Comparison of ENCODE assay signal across 14 cellular contexts in the genomic region with DNA sequence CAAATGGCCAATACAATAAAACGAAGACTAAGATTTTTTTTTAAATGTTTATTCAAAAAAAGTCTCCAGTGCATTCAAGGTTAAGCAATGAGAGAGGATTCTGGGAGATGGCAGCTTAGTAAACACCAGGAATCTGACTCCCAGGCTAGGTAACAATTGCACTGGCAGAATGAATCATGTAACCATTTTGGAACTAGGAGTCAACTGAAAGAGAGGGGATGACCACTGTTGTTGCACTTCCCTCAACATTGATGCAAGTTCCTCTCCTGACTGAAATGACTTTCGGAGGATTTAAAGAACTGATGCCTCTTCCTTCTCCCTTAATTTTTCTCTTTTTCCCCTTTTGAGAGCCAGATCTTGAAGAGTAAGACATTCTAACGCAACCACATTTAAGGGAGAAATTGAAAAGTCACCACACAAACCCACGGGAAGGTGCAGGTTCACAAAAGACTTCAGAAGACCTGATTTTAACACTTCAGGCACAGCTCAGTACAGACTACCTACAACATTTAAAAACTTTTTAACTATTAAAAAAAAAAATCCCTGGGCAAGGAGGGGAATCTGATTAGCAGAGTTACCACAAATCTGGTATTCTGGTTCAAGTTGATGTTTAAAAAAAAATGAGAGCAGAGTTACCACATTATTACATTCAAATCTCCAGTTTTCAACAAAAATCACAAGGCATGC. TPM values are rescaled to one million over a fixed set of nuclear protein-coding genes. Genes with fewer than 3 reads are reported as not detected.
DNase-seq lines count a peak whose midpoint lies in the region; ATAC-seq, FAIRE-seq and TF ChIP-seq lines count a peak whose summit lies in the region.
"Had no signal": no experiment of that assay in that cellular context is flagged by ENCODE, and none has a peak within 500 bp of the region (broad histone marks: within the 10 kb centered on the region; RNA-seq: fewer than 3 reads in every experiment).

No MANE protein-coding gene starts in this region.

- peak; percentile 81 for FAIRE-seq in GM12892 (lab: Jason Lieb, UNC)
- FAIRE-seq: endometrium had no signal

- DNase-seq in GM12892 (ENCODE audit: insufficient read length) = no peak
- peak; percentile 59 for DNase-seq in NB4 (ENCODE audit: low read depth)
- DNase-seq in endothelial cell (ENCODE audit: low spot score) = no peak
- no peak for DNase-seq in activated CD8-positive, alpha-beta memory T cell treated with anti-CD3 and anti-CD28 coated beads, Interleukin-2, amount 50 U/mL, for 4 hours
- no peak for DNase-seq in GM13976 (ENCODE audit: low spot score)
- no peak for DNase-seq in NCI-H1436 treated with DMSO at 0.1 percent for 48 hours (lab: John Stamatoyannopoulos, UW)
- DNase-seq: activated CD8-positive, alpha-beta memory T cell treated with anti-CD3 and anti-CD28 coated beads for 24 hours; Karpas-422; NCI-H524; thyroid gland had no signal

- H3K4me1 ChIP-seq in neutrophil (ENCODE audit: control insufficient read depth in 1 of 2, insufficient read depth in 1 of 2, low read depth in 1 of 2, low read length in 1 of 2) = peaks cover 21 to 23% of the 10 kb centered on the region in 2 experiments
- H3K4me1 ChIP-seq: parathyroid adenoma had no signal

- H3K36me3 ChIP-seq in neutrophil = peaks cover 5% of the 10 kb centered on the region
- H3K36me3 ChIP-seq: thyroid gland had no signal

- H3K4me3 Mint-ChIP-seq in endothelial cell (ENCODE audit: unreplicated experiment) = no peak overlapping the region

- TF ChIP-seq CTCF in NB4 (IDR thresholded peaks at IDR 0.05; ENCODE audit: low read depth, low read length) (no peak), endothelial cell (IDR thresholded peaks at IDR 0.05; ENCODE audit: unreplicated experiment) (no peak), neutrophil (IDR thresholded peaks at IDR 0.05) (no peak), GM13976 (IDR thresholded peaks at IDR 0.05; ENCODE audit: borderline replicate concordance, control extremely low read depth, extremely low read depth, insufficient read depth, missing control alignments) (no peak)

- H3K4me3 ChIP-seq in NB4 (ENCODE audit: low read depth, low read length) (no peak overlapping the region), neutrophil (ENCODE audit: low read depth in 1 of 2, low read length in 1 of 2) (peak overlapping the region in 1 of 2 experiments; percentile 15)
- H3K4me3 ChIP-seq: thyroid gland had no signal

- no peaks in the 10 kb centered on the region for H3K27me3 Mint-ChIP-seq in endothelial cell (ENCODE audit: unreplicated experiment)

- H3K9me3 ChIP-seq in neutrophil = no peaks in the 10 kb centered on the region
- H3K9me3 ChIP-seq: thyroid gland had no signal

- H3K4me1 Mint-ChIP-seq in endothelial cell (ENCODE audit: unreplicated experiment) = peaks cover 6% of the 10 kb centered on the region

- H3K27me3 ChIP-seq in neutrophil = no peaks in the 10 kb centered on the region
- H3K27me3 ChIP-seq: thyroid gland had no signal

- TF ChIP-seq POLR2A in GM12892 (IDR thresholded peaks at IDR 0.05; ENCODE audit: low read depth, low read length) (no peak), NB4 (IDR thresholded peaks at IDR 0.05; ENCODE audit: extremely low read depth, insufficient read length) (no peak)

- in situ Hi-C loops in GM13976 (cut with MboI; ENCODE audit: low sequenced_read_pairs, unreplicated experiment) = no loop called here

- H3K27ac Mint-ChIP-seq in endothelial cell (ENCODE audit: unreplicated experiment) = peak overlapping the region; percentile 10

- H3K9me3 Mint-ChIP-seq in endothelial cell (ENCODE audit: unreplicated experiment) = no peaks in the 10 kb centered on the region

- H3K36me3 Mint-ChIP-seq in endothelial cell (ENCODE audit: low read depth, unreplicated experiment) = peaks cover 4% of the 10 kb centered on the region

- ATAC-seq in HG02763 (IDR thresholded peaks at IDR 0.05; ENCODE audit: unreplicated experiment) = no peak

- peak overlapping the region; percentile 72 for H3K27ac ChIP-seq in neutrophil
- H3K27ac ChIP-seq: parathyroid adenoma, thyroid gland had no signal

RNA-seq across cellular contexts. Expression of a gene that starts 56.8 kb away (rescaled TPM):
- 70.2 TPM for polyA plus RNA-seq in GM12892 (2012; ENCODE audit: missing spikeins)
- 45.3 TPM for total RNA-seq in endothelial cell (ENCODE audit: unreplicated experiment)
